In genomic region chr6:26288155-26288554, GRCh38 we compare ENCODE assay signal across 31 cellular contexts.
"Had no signal": no experiment of that assay in that cellular context is flagged by ENCODE, and none has a peak within 500 bp of the region (broad histone marks: within the 10 kb centered on the region; RNA-seq: fewer than 3 reads in every experiment).

No MANE protein-coding gene starts in this region.

- H3K4me3 ChIP-seq: ascending aorta, breast epithelium, cardiac muscle cell, colonic mucosa, esophagus squamous epithelium, gastroesophageal sphincter had no signal

- DNase-seq: activated CD4-positive, alpha-beta memory T cell treated with anti-CD3 and anti-CD28 coated beads, Interleukin-2, amount 10 ng/mL, durations not matched to agents 7 days and 5 days; activated CD4-positive, alpha-beta T cell treated with anti-CD3 and anti-CD28 coated beads for 1 hour; activated CD4-positive, alpha-beta T cell treated with anti-CD3 and anti-CD28 coated beads for 4 hours; activated CD4-positive, alpha-beta T cell treated with anti-CD3 and anti-CD28 coated beads, Interleukin-2, amount 10 ng/mL, durations not matched to agents 7 days and 5 days; activated CD4-positive, alpha-beta T cell treated with anti-CD3 and anti-CD28 coated beads, Interleukin-2, amount 50 U/mL, for 4 hours; activated CD8-positive, alpha-beta memory T cell treated with anti-CD3 and anti-CD28 coated beads, Interleukin-2, amount 50 U/mL, for 48 hours; activated gamma-delta T cell; activated naive CD4-positive, alpha-beta T cell; activated naive CD4-positive, alpha-beta T cell treated with anti-CD3 and anti-CD28 coated beads, Interleukin-2, amount 10 ng/mL, durations not matched to agents 7 days and 5 days; activated naive CD8-positive, alpha-beta T cell treated with anti-CD3 and anti-CD28 coated beads, Interleukin-2, amount 10 ng/mL, durations not matched to agents 7 days and 5 days; activated T-cell treated with anti-CD3 and anti-CD28 coated beads for 4 hours; activated T-cell treated with anti-CD3 and anti-CD28 coated beads, Interleukin-2, amount 50 U/mL, for 24 hours; activated T-cell treated with anti-CD3 and anti-CD28 coated beads, Interleukin-2, amount 50 U/mL, for 72 hours; central memory CD4-positive, alpha-beta T cell; cerebellar nuclear complex; colonic mucosa; effector CD8-positive, alpha-beta T cell; esophagus squamous epithelium; foreskin melanocyte; head of caudate nucleus; T-helper 2 cell had no signal

- H3K36me3 Mint-ChIP-seq: brain had no signal

- H3K9me3 Mint-ChIP-seq: activated T-cell treated with anti-CD3 and anti-CD28 coated beads, Interleukin-2, amount 50 U/mL, for 24 hours had no signal

- H3K4me3 Mint-ChIP-seq: activated CD4-positive, alpha-beta memory T cell treated with anti-CD3 and anti-CD28 coated beads, Interleukin-2, amount 10 ng/mL, durations not matched to agents 7 days and 5 days; activated CD4-positive, alpha-beta T cell treated with anti-CD3 and anti-CD28 coated beads, Interleukin-2, amount 10 ng/mL, durations not matched to agents 7 days and 5 days; activated naive CD4-positive, alpha-beta T cell treated with anti-CD3 and anti-CD28 coated beads, Interleukin-2, amount 10 ng/mL, durations not matched to agents 7 days and 5 days; activated naive CD8-positive, alpha-beta T cell treated with anti-CD3 and anti-CD28 coated beads, Interleukin-2, amount 10 ng/mL, durations not matched to agents 7 days and 5 days; activated T-cell treated with anti-CD3 and anti-CD28 coated beads, Interleukin-2, amount 50 U/mL, for 24 hours; activated T-cell treated with anti-CD3 and anti-CD28 coated beads, Interleukin-2, amount 50 U/mL, for 72 hours; WTC11 had no signal

- FAIRE-seq: endometrium, endothelial cell of umbilical vein had no signal

- H3K27ac Mint-ChIP-seq: activated CD4-positive, alpha-beta memory T cell treated with anti-CD3 and anti-CD28 coated beads, Interleukin-2, amount 10 ng/mL, durations not matched to agents 7 days and 5 days; activated CD4-positive, alpha-beta T cell treated with anti-CD3 and anti-CD28 coated beads, Interleukin-2, amount 10 ng/mL, durations not matched to agents 7 days and 5 days; activated naive CD4-positive, alpha-beta T cell treated with anti-CD3 and anti-CD28 coated beads, Interleukin-2, amount 10 ng/mL, durations not matched to agents 7 days and 5 days; activated naive CD4-positive, alpha-beta T cell treated with anti-CD3 and anti-CD28 coated beads, Interleukin-2, amount 50 U/mL, for 72 hours; activated naive CD8-positive, alpha-beta T cell treated with anti-CD3 and anti-CD28 coated beads, Interleukin-2, amount 10 ng/mL, durations not matched to agents 7 days and 5 days; activated T-cell treated with anti-CD3 and anti-CD28 coated beads, Interleukin-2, amount 50 U/mL, for 24 hours; WTC11 had no signal

- H3K27ac ChIP-seq: ascending aorta, breast epithelium, cardiac muscle cell, colonic mucosa, epithelial cell of prostate, esophagus squamous epithelium, gastroesophageal sphincter had no signal

- ATAC-seq: activated naive CD4-positive, alpha-beta T cell treated with anti-CD3 and anti-CD28 coated beads, Interleukin-2, amount 50 U/mL, for 72 hours; activated T-cell treated with anti-CD3 and anti-CD28 coated beads, Interleukin-2, amount 50 U/mL, for 72 hours; gastroesophageal sphincter; WTC11 had no signal

- H3K9me3 ChIP-seq: colonic mucosa, gastroesophageal sphincter had no signal

- H3K4me1 ChIP-seq: ascending aorta, colonic mucosa had no signal

- H3K27me3 ChIP-seq: ascending aorta, breast epithelium, cardiac muscle cell, colonic mucosa, esophagus squamous epithelium, gastroesophageal sphincter had no signal

- H3K36me3 ChIP-seq: ascending aorta, breast epithelium, cardiac muscle cell, colonic mucosa, esophagus squamous epithelium, gastroesophageal sphincter had no signal
